ENCODE assay signal across 25 cellular contexts in genomic region chr9:131038256-131039128, GRCh38.
"Had no signal": no experiment of that assay in that cellular context is flagged by ENCODE, and none has a peak within 500 bp of the region (broad histone marks: within the 10 kb centered on the region; RNA-seq: fewer than 3 reads in every experiment).

No MANE protein-coding gene starts in this region.

- ATAC-seq: activated CD8-positive, alpha-beta T cell treated with anti-CD3 and anti-CD28 coated beads for 36 hours; activated T-helper 17 cell treated with anti-CD3 and anti-CD28 coated beads, Interleukin-2, amount 50 U/mL, for 72 hours; stimulated activated naive B cell treated with anti-CD40 and anti-IgM and Interleukin-4, amounts not matched to agents 10 μg/mL and 1 μg/mL and 100 μg/mL, for 72 hours had no signal

- H3K4me3 Mint-ChIP-seq: activated CD4-positive, alpha-beta T cell treated with anti-CD3 and anti-CD28 coated beads, Interleukin-2, amount 10 ng/mL, durations not matched to agents 24 days and 14 days; activated CD8-positive, alpha-beta T cell treated with anti-CD3 and anti-CD28 coated beads for 36 hours; activated T-helper 17 cell treated with anti-CD3 and anti-CD28 coated beads, Interleukin-2, amount 50 U/mL, for 72 hours; brain; mesothelial cell of epicardium; nephron; stimulated activated naive B cell treated with anti-CD40 and anti-IgM and Interleukin-4, amounts not matched to agents 10 μg/mL and 1 μg/mL and 100 μg/mL, for 72 hours had no signal

- H3K27me3 ChIP-seq: colonic mucosa had no signal

- H3K36me3 Mint-ChIP-seq: brain; mesothelial cell of epicardium; stimulated activated naive B cell treated with anti-CD40 and anti-IgM and Interleukin-4, amounts not matched to agents 10 μg/mL and 1 μg/mL and 100 μg/mL, for 72 hours had no signal

- H3K9me3 Mint-ChIP-seq: activated CD4-positive, alpha-beta T cell treated with anti-CD3 and anti-CD28 coated beads, Interleukin-2, amount 10 ng/mL, durations not matched to agents 24 days and 14 days; activated CD8-positive, alpha-beta T cell treated with anti-CD3 and anti-CD28 coated beads for 36 hours; activated T-helper 17 cell treated with anti-CD3 and anti-CD28 coated beads, Interleukin-2, amount 50 U/mL, for 72 hours; mesothelial cell of epicardium; nephron; stimulated activated naive B cell treated with anti-CD40 and anti-IgM and Interleukin-4, amounts not matched to agents 10 μg/mL and 1 μg/mL and 100 μg/mL, for 72 hours had no signal

- H3K9me3 ChIP-seq: colonic mucosa, thoracic aorta had no signal

- H3K36me3 ChIP-seq: colonic mucosa, thoracic aorta had no signal

- H3K4me1 ChIP-seq: colonic mucosa had no signal

- H3K27ac ChIP-seq: colonic mucosa had no signal

- H3K4me3 ChIP-seq: colonic mucosa, lung, skin epidermis, thoracic aorta had no signal

- H3K27me3 Mint-ChIP-seq: activated CD4-positive, alpha-beta T cell treated with anti-CD3 and anti-CD28 coated beads, Interleukin-2, amount 10 ng/mL, durations not matched to agents 24 days and 14 days had no signal

- DNase-seq: activated CD4-positive, alpha-beta T cell treated with anti-CD3 and anti-CD28 coated beads, Interleukin-2, amount 10 ng/mL, durations not matched to agents 24 days and 14 days; activated CD4-positive, CD25-positive, alpha-beta regulatory T cell; activated CD8-positive, alpha-beta T cell treated with anti-CD3 and anti-CD28 coated beads for 36 hours; activated naive CD4-positive, alpha-beta T cell treated with Interleukin-2 at 50 U/mL for 16 hours; activated T-cell treated with anti-CD3 and anti-CD28 coated beads, Interleukin-2, amount 50 U/mL, for 1 hour; central memory CD4-positive, alpha-beta T cell; colonic mucosa; erythroblast; foreskin melanocyte; glutamatergic neuron; hippocampal formation; left cardiac atrium; occipital lobe; stimulated activated CD4-positive, alpha-beta T cell treated with anti-CD3 and anti-CD28 coated beads, Interleukin-4, amount 100 ng/mL, for 4 hours; stimulated activated naive B cell treated with anti-CD40 and anti-IgM and Interleukin-4, amounts not matched to agents 10 μg/mL and 1 μg/mL and 100 μg/mL, for 72 hours; T-helper 1 cell; T-helper 9 cell had no signal

- H3K4me1 Mint-ChIP-seq: activated CD4-positive, alpha-beta T cell treated with anti-CD3 and anti-CD28 coated beads, Interleukin-2, amount 10 ng/mL, durations not matched to agents 24 days and 14 days; activated T-helper 17 cell treated with anti-CD3 and anti-CD28 coated beads, Interleukin-2, amount 50 U/mL, for 72 hours had no signal

- H3K27ac Mint-ChIP-seq: activated CD4-positive, alpha-beta T cell treated with anti-CD3 and anti-CD28 coated beads, Interleukin-2, amount 10 ng/mL, durations not matched to agents 24 days and 14 days; activated CD8-positive, alpha-beta T cell treated with anti-CD3 and anti-CD28 coated beads for 36 hours; activated T-helper 17 cell treated with anti-CD3 and anti-CD28 coated beads, Interleukin-2, amount 50 U/mL, for 72 hours; progenitor cell of endocrine pancreas; stimulated activated naive B cell treated with anti-CD40 and anti-IgM and Interleukin-4, amounts not matched to agents 10 μg/mL and 1 μg/mL and 100 μg/mL, for 72 hours had no signal
